Comparison of ENCODE assay signal across 30 cellular contexts in genomic region chr15:84113919-84114318, GRCh38.
"Had no signal": no experiment of that assay in that cellular context is flagged by ENCODE, and none has a peak within 500 bp of the region (broad histone marks: within the 10 kb centered on the region; RNA-seq: fewer than 3 reads in every experiment).

No MANE protein-coding gene starts in this region.

- H3K27ac ChIP-seq: adrenal gland, body of pancreas, cardiac muscle cell, VCaP had no signal

- DNase-seq: activated B cell treated with CpG ODN at 0.5 μM for 24 hours; activated CD4-positive, alpha-beta memory T cell treated with anti-CD3 and anti-CD28 coated beads for 36 hours; activated CD4-positive, alpha-beta T cell treated with anti-CD3 and anti-CD28 coated beads for 4 hours; activated CD4-positive, alpha-beta T cell treated with anti-CD3 and anti-CD28 coated beads, Interleukin-2, amount 10 ng/mL, durations not matched to agents 24 days and 14 days; activated CD4-positive, alpha-beta T cell treated with anti-CD3 and anti-CD28 coated beads, Interleukin-2, amount 50 U/mL, for 1 hour; activated CD4-positive, alpha-beta T cell treated with anti-CD3 and anti-CD28 coated beads, Interleukin-2, amount 50 U/mL, for 4 hours; activated CD4-positive, CD25-positive, alpha-beta regulatory T cell treated with anti-CD3 and anti-CD28 coated beads, Interleukin-2, amount 50 U/mL, for 72 hours; activated CD8-positive, alpha-beta memory T cell treated with anti-CD3 and anti-CD28 coated beads, Interleukin-2, amount 50 U/mL, for 4 hours; activated CD8-positive, alpha-beta T cell treated with anti-CD3 and anti-CD28 coated beads for 36 hours; activated effector memory CD4-positive, alpha-beta T cell treated with anti-CD3 and anti-CD28 coated beads, Interleukin-2, amount 50 U/mL, for 16 hours; activated gamma-delta T cell treated with Interleukin-2 at 50 U/mL for 16 hours; activated naive CD4-positive, alpha-beta T cell; activated naive CD4-positive, alpha-beta T cell treated with anti-CD3 and anti-CD28 coated beads for 36 hours; activated naive CD4-positive, alpha-beta T cell treated with anti-CD3 and anti-CD28 coated beads, Interleukin-2, amount 50 U/mL, for 16 hours; activated naive CD8-positive, alpha-beta T cell treated with anti-CD3 and anti-CD28 coated beads for 36 hours; activated T-cell treated with anti-CD3 and anti-CD28 coated beads for 4 hours; activated T-cell treated with anti-CD3 and anti-CD28 coated beads, Interleukin-2, amount 50 U/mL, for 1 hour; activated T-cell treated with anti-CD3 and anti-CD28 coated beads, Interleukin-2, amount 50 U/mL, for 4 hours; activated T-cell treated with anti-CD3 and anti-CD28 coated beads, Interleukin-2, amount 50 U/mL, for 72 hours; adrenal gland; amniotic stem cell; aorta; body of pancreas; caudate nucleus; cerebellar nuclear complex; T-helper 1 cell; T-helper 2 cell; T-helper 9 cell had no signal

- H3K36me3 ChIP-seq: adrenal gland, cardiac muscle cell had no signal

- H3K4me1 ChIP-seq: adrenal gland, body of pancreas had no signal

- H3K27me3 ChIP-seq: adrenal gland, body of pancreas, cardiac muscle cell had no signal

- H3K4me3 ChIP-seq: adrenal gland, body of pancreas, cardiac muscle cell had no signal

- H3K9me3 ChIP-seq: adrenal gland, body of pancreas had no signal
